ENCODE assay signal across 1 cellular context in the genomic region with DNA sequence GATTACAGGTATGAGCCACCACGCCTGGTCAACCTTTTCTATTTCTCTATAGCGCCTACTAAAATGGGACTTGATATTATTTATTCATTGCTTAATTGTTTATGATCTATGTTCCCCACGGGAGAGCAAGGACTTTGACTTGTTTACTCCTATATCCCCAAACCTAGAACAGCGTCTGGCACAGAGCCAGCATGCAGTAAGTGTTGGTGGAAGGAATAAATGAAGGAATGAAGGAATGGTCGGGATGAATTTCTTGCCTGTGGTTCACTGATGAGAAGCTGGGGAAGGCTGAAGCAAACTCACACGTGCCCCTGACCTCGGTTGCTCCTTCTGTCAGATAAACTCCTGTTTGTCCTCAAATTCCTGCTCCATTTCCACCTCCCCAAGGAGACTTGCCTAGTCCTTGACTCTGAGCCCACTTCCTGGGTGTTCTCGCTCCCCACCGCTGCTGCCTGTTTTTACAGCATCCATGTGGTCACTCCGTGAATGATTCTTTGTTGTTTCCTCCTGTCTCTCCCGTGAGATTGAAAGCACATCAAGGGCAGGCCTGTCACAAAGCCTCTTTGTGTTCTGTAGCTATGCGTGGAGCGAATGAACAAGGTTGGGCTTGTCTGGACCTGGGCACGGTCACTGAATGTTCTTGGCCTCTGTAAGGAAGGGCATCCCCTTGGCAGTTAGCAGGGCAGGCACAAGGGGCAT.
TF ChIP-seq lines count a peak whose summit lies in the region.

No MANE protein-coding gene starts in this region.

TF ChIP-seq in HepG2, 621 proteins besides CTCF, POLR2A, EP300 and RAD21 (continued from another document and continues in another):
- TF ChIP-seq ZNF281 (CRISPR knock-in tag; IDR thresholded peaks at IDR 0.05; ENCODE audit: borderline replicate concordance) = no peak
- no peak for TF ChIP-seq HMG20B (CRISPR knock-in tag; conservative IDR thresholded peaks at IDR 0.05)
- TF ChIP-seq NCOA2 (CRISPR knock-in tag; IDR thresholded peaks at IDR 0.05) = peak; percentile 69
- TF ChIP-seq NFYC (CRISPR knock-in tag; IDR thresholded peaks at IDR 0.05) = no peak
- peak; percentile 61 for TF ChIP-seq RXRB (CRISPR knock-in tag; IDR thresholded peaks at IDR 0.05; ENCODE audit: borderline replicate concordance)
- no peak for TF ChIP-seq ZBED4 (CRISPR knock-in tag; IDR thresholded peaks at IDR 0.05; ENCODE audit: borderline replicate concordance)
- TF ChIP-seq ZBTB33 (CRISPR knock-in tag; IDR thresholded peaks at IDR 0.05) = peak; percentile 47; the same call in 1 of the 2 replicates
- TF ChIP-seq USF2 (IDR thresholded peaks at IDR 0.05; ENCODE audit: low read depth, low read length) = 0 out of 2 replicates have a peak, but pooled peaks have one; percentile 11
- no peak for TF ChIP-seq USF2 (CRISPR knock-in tag; IDR thresholded peaks at IDR 0.05; ENCODE audit: borderline replicate concordance)
- no peak for TF ChIP-seq THAP11 (CRISPR knock-in tag; IDR thresholded peaks at IDR 0.05)
- TF ChIP-seq MYC (CRISPR knock-in tag; IDR thresholded peaks at IDR 0.05; ENCODE audit: borderline replicate concordance) = peak; percentile 43; the same call in 1 of the 2 replicates
- TF ChIP-seq ELF1 (CRISPR knock-in tag; IDR thresholded peaks at IDR 0.05) = peak; percentile 34; the same call in 1 of the 2 replicates
- TF ChIP-seq ELF3 (CRISPR knock-in tag; IDR thresholded peaks at IDR 0.05) = peak; percentile 38; the same call in 1 of the 2 replicates
- TF ChIP-seq ERF (CRISPR knock-in tag; IDR thresholded peaks at IDR 0.05) = 0 out of 2 replicates have a peak, but pooled peaks have one; percentile 16
- TF ChIP-seq TBX3 (IDR thresholded peaks at IDR 0.05; ENCODE audit: borderline replicate concordance) = no peak
- no peak for TF ChIP-seq NR2F2 (IDR thresholded peaks at IDR 0.05; ENCODE audit: borderline replicate concordance, low read depth)
- no peak for TF ChIP-seq ZNF704 (CRISPR knock-in tag; IDR thresholded peaks at IDR 0.05; ENCODE audit: borderline replicate concordance)
- no peak for TF ChIP-seq DPF2 (CRISPR knock-in tag; IDR thresholded peaks at IDR 0.05; ENCODE audit: borderline replicate concordance, low read depth)
- TF ChIP-seq SAP130 (CRISPR knock-in tag; IDR thresholded peaks at IDR 0.05; ENCODE audit: low read depth) = peak; percentile 53
- no peak for TF ChIP-seq ZNF747 (CRISPR knock-in tag; IDR thresholded peaks at IDR 0.05; ENCODE audit: borderline replicate concordance)
- TF ChIP-seq NR2F6 (IDR thresholded peaks at IDR 0.05) = 0 out of 2 replicates have a peak, but pooled peaks have one; percentile 24
- peak; percentile 45; the same call in 1 of the 2 replicates for TF ChIP-seq NR2F6 (CRISPR knock-in tag; IDR thresholded peaks at IDR 0.05)
- peak; percentile 80; the same call in 1 of the 2 replicates for TF ChIP-seq THRA (CRISPR knock-in tag; IDR thresholded peaks at IDR 0.05; ENCODE audit: borderline replicate concordance)
- no peak for TF ChIP-seq SIN3B (IDR thresholded peaks at IDR 0.05; ENCODE audit: low read length)
- no peak for TF ChIP-seq ZNF451 (CRISPR knock-in tag; IDR thresholded peaks at IDR 0.05)
- TF ChIP-seq ARID5B (CRISPR knock-in tag; IDR thresholded peaks at IDR 0.05) = peak; percentile 58
- TF ChIP-seq ZNF580 (CRISPR knock-in tag; IDR thresholded peaks at IDR 0.05; ENCODE audit: borderline replicate concordance, low read depth) = peak; percentile 54; the same call in 1 of the 2 replicates
- TF ChIP-seq EED (CRISPR knock-in tag; IDR thresholded peaks at IDR 0.05) = no peak
- TF ChIP-seq ZNF205 (CRISPR knock-in tag; IDR thresholded peaks at IDR 0.05) = no peak
- TF ChIP-seq ZNF572 (CRISPR knock-in tag; IDR thresholded peaks at IDR 0.05) = no peak
- TF ChIP-seq, protein P1, sequence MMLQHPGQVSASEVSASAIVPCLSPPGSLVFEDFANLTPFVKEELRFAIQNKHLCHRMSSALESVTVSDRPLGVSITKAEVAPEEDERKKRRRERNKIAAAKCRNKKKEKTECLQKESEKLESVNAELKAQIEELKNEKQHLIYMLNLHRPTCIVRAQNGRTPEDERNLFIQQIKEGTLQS (CRISPR knock-in tag; IDR thresholded peaks at IDR 0.05) = no peak
- no peak; the same call in 1 of the 2 replicates for TF ChIP-seq ZGPAT (CRISPR knock-in tag; IDR thresholded peaks at IDR 0.05)
